In the genomic region with DNA sequence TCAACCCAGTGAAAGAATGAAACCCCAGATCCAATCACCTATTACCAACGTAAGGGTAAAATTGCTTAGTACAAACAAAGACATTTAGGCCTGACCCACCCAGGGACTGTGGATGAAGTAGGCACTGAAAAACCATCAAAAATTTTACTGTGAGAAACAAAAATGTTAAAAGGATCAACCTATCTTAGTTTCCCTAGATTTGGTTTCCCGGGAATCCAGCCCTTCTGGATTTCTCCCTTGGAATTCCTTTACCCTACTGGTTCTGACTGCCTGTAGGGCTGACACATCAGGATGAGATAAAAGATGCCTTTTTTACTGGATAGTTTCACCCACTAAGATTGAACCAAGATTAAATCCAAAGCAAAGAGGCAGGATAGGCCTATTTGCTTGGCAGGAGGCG, we compare ENCODE assay signal across 27 cellular contexts.
"Had no signal": no experiment of that assay in that cellular context is flagged by ENCODE, and none has a peak within 500 bp of the region (broad histone marks: within the 10 kb centered on the region; RNA-seq: fewer than 3 reads in every experiment).

No MANE protein-coding gene starts in this region.

- DNase-seq: dorsolateral prefrontal cortex; effector CD8-positive, alpha-beta T cell; endodermal cell; foreskin fibroblast; heart left ventricle; kidney; natural killer cell; pancreas; right lobe of liver; stimulated activated CD4-positive, alpha-beta T cell treated with anti-CD3 and anti-CD28 coated beads, Interleukin-12 subunit alpha, Interleukin-12 subunit beta, amount 100 ng/mL, for 4 hours; stimulated activated CD4-positive, alpha-beta T cell treated with anti-CD3 and anti-CD28 coated beads, Interleukin-1b, Interleukin-23, amount 100 ng/mL, for 48 hours; stimulated activated CD4-positive, alpha-beta T cell treated with anti-CD3 and anti-CD28 coated beads, Interleukin-4, amount 100 ng/mL, for 1 hour; stimulated activated naive CD4-positive, alpha-beta T cell treated with Interleukin-2 at 50 U/mL for 16 hours; stomach; thyroid gland had no signal

- H3K9me3 ChIP-seq: gastroesophageal sphincter, heart left ventricle, neutrophil, pancreas, right lobe of liver, stomach, thyroid gland had no signal

- H3K4me2 ChIP-seq: hepatocyte, smooth muscle cell had no signal

- ATAC-seq: esophagus mucosa; gastroesophageal sphincter; heart left ventricle; left lobe of liver; natural killer cell; pancreas; right lobe of liver; stimulated activated effector memory CD8-positive, alpha-beta T cell treated with anti-CD3 and anti-CD28 coated beads, Interleukin-12 subunit alpha, Interleukin-12 subunit beta, amount 100 ng/mL, for 72 hours had no signal

- H3K27ac Mint-ChIP-seq: endodermal cell; memory B cell; natural killer cell; progenitor cell of endocrine pancreas; stimulated activated effector memory CD8-positive, alpha-beta T cell treated with anti-CD3 and anti-CD28 coated beads, Interleukin-12 subunit alpha, Interleukin-12 subunit beta, amount 100 ng/mL, for 72 hours had no signal

- H2AFZ ChIP-seq: hepatocyte had no signal

- H3K79me2 ChIP-seq: hepatocyte had no signal

- H3K4me1 ChIP-seq: pancreas, right lobe of liver, stomach, thyroid gland had no signal

- H3K4me1 Mint-ChIP-seq: memory B cell; natural killer cell; stimulated activated effector memory CD8-positive, alpha-beta T cell treated with anti-CD3 and anti-CD28 coated beads, Interleukin-12 subunit alpha, Interleukin-12 subunit beta, amount 100 ng/mL, for 72 hours had no signal

- H3K4me3 ChIP-seq: dorsolateral prefrontal cortex, gastroesophageal sphincter, heart left ventricle, hepatocyte, lung, pancreas, right lobe of liver, smooth muscle cell, stomach, thyroid gland had no signal

- H3K27me3 ChIP-seq: dorsolateral prefrontal cortex, gastroesophageal sphincter, heart left ventricle, hepatocyte, neutrophil, pancreas, right lobe of liver, stomach, thyroid gland had no signal

- H3K9me3 Mint-ChIP-seq: endodermal cell; memory B cell; natural killer cell; stimulated activated effector memory CD8-positive, alpha-beta T cell treated with anti-CD3 and anti-CD28 coated beads, Interleukin-12 subunit alpha, Interleukin-12 subunit beta, amount 100 ng/mL, for 72 hours; type B pancreatic cell had no signal

- H3K4me3 Mint-ChIP-seq: endodermal cell; memory B cell; natural killer cell; stimulated activated effector memory CD8-positive, alpha-beta T cell treated with anti-CD3 and anti-CD28 coated beads, Interleukin-12 subunit alpha, Interleukin-12 subunit beta, amount 100 ng/mL, for 72 hours; type B pancreatic cell had no signal

- H3K27me3 Mint-ChIP-seq: memory B cell, progenitor cell of endocrine pancreas, type B pancreatic cell had no signal

- H3K27ac ChIP-seq: dorsolateral prefrontal cortex, epithelial cell of prostate, gastroesophageal sphincter, heart left ventricle, hepatocyte, neutrophil, pancreas, right lobe of liver, stomach, thyroid gland had no signal
